ENCODE assay signal across 1 cellular context in genomic region chr21:46023126-46023985, GRCh38.
TF ChIP-seq lines count a peak whose summit lies in the region.

No MANE protein-coding gene starts in this region.

TF ChIP-seq in HepG2, 621 proteins besides CTCF, POLR2A, EP300 and RAD21 (continued from another document):
- TF ChIP-seq KIAA2018 (CRISPR knock-in tag; IDR thresholded peaks at IDR 0.05; ENCODE audit: borderline replicate concordance), result no peak
- TF ChIP-seq STAT5B (CRISPR knock-in tag; IDR thresholded peaks at IDR 0.05), result no peak
- TF ChIP-seq RNF219 (CRISPR knock-in tag; IDR thresholded peaks at IDR 0.05), result no peak
TF ChIP-seq in HepG2: peak in this region for 0.
